10 cellular contexts compared by ENCODE assay signal in genomic region chr20:22805219-22805618, GRCh38.
DNase-seq lines count a peak whose midpoint lies in the region; ATAC-seq and TF ChIP-seq lines count a peak whose summit lies in the region.
"Had no signal": no experiment of that assay in that cellular context is flagged by ENCODE, and none has a peak within 500 bp of the region (broad histone marks: within the 10 kb centered on the region; RNA-seq: fewer than 3 reads in every experiment).

No MANE protein-coding gene starts in this region.

- H4K91ac ChIP-seq in H9 (ENCODE audit: insufficient read length, low read depth, low read length) = no peak overlapping the region

- TF ChIP-seq CTCF in H9 (conservative IDR thresholded peaks at IDR 0.05) (no peak), adrenal gland (IDR thresholded peaks at IDR 0.05) (no peak), cardiac muscle cell (IDR thresholded peaks at IDR 0.05; ENCODE audit: low read depth, low read length) (no peak), psoas muscle (IDR thresholded peaks at IDR 0.05) (no peak), suprapubic skin (IDR thresholded peaks at IDR 0.05) (no peak), prostate gland (IDR thresholded peaks at IDR 0.05) (no peak), tibial nerve (IDR thresholded peaks at IDR 0.05) (no peak)

- H3K9me3 ChIP-seq in H9 (ENCODE audit: control insufficient read depth, low read depth, low read length) = no peaks in the 10 kb centered on the region
- no peaks in the 10 kb centered on the region for H3K9me3 ChIP-seq in adrenal gland (replicated peaks in 1 of 3)
- no peaks in the 10 kb centered on the region for H3K9me3 ChIP-seq in cardiac muscle cell (ENCODE audit: low read depth)
- H3K9me3 ChIP-seq in psoas muscle = no peaks in the 10 kb centered on the region
- no peaks in the 10 kb centered on the region for H3K9me3 ChIP-seq in suprapubic skin
- H3K9me3 ChIP-seq in prostate gland = no peaks in the 10 kb centered on the region
- no peaks in the 10 kb centered on the region for H3K9me3 ChIP-seq in tibial nerve

- H3K56ac ChIP-seq in H9 (ENCODE audit: insufficient read length, low read depth, low read length) = no peak overlapping the region

- peaks cover 5% of the 10 kb centered on the region; the same call in 1 of the 2 replicates for H3K4me1 ChIP-seq in H9 (ENCODE audit: insufficient read depth, low read length)
- no peaks in the 10 kb centered on the region for H3K4me1 ChIP-seq in adrenal gland (replicated peaks in 1 of 2)
- H3K4me1 ChIP-seq in cardiac muscle cell (ENCODE audit: low read depth) = peaks cover 21% of the 10 kb centered on the region
- no peaks in the 10 kb centered on the region for H3K4me1 ChIP-seq in psoas muscle
- H3K4me1 ChIP-seq in suprapubic skin = no peaks in the 10 kb centered on the region
- H3K4me1 ChIP-seq in prostate gland (replicated peaks) = no peaks in the 10 kb centered on the region
- H3K4me1 ChIP-seq in tibial nerve = peaks cover 0 to 6% (median 0%) of the 10 kb centered on the region in 4 donors

- H3K14ac ChIP-seq in H9 (ENCODE audit: insufficient read depth, low read length) = no peak overlapping the region

- no peaks in the 10 kb centered on the region for H3K36me3 ChIP-seq in adrenal gland (replicated peaks in 1 of 2)
- H3K36me3 ChIP-seq in cardiac muscle cell = no peaks in the 10 kb centered on the region
- no peaks in the 10 kb centered on the region for H3K36me3 ChIP-seq in psoas muscle (ENCODE audit: insufficient read depth in 1 of 2, low read depth in 1 of 2)
- no peaks in the 10 kb centered on the region for H3K36me3 ChIP-seq in suprapubic skin
- no peaks in the 10 kb centered on the region for H3K36me3 ChIP-seq in prostate gland
- no peaks in the 10 kb centered on the region for H3K36me3 ChIP-seq in tibial nerve

- H2BK20ac ChIP-seq in H9 (ENCODE audit: low read depth, low read length, poor library complexity, severe bottlenecking) = no peak overlapping the region

- H4K20me1 ChIP-seq in H9 (ENCODE audit: control insufficient read depth, insufficient read depth, insufficient read length) = no peaks in the 10 kb centered on the region

- H3K79me1 ChIP-seq in H9 (ENCODE audit: insufficient read depth, low read depth, low read length, poor library complexity, severe bottlenecking) = no peaks in the 10 kb centered on the region

- H4K5ac ChIP-seq in H9 (ENCODE audit: insufficient read length, low read depth, low read length) = no peak overlapping the region

- peaks cover 2% of the 10 kb centered on the region in 2 experiments; a peak in 1 of 5 replicates for H3K9me3 Mint-ChIP-seq in H9
- H3K9me3 Mint-ChIP-seq: activated naive CD4-positive, alpha-beta T cell treated with anti-CD3 and anti-CD28 coated beads, Interleukin-2, amount 50 U/mL, for 24 hours had no signal

- no peak overlapping the region for H3K23ac ChIP-seq in H9 (ENCODE audit: insufficient read length, low read depth, low read length)

- H3K4me2 ChIP-seq in H9 (ENCODE audit: insufficient read depth, insufficient read length, low read length) = no peak overlapping the region

- H2BK15ac ChIP-seq in H9 (ENCODE audit: low read depth, low read length) = no peak overlapping the region

- H2BK120ac ChIP-seq in H9 (ENCODE audit: low read depth, low read length, poor library complexity, severe bottlenecking) = no peak overlapping the region

- no peak overlapping the region for H2BK5ac ChIP-seq in H9 (ENCODE audit: insufficient read length, low read length)

- no peak overlapping the region for H3K18ac ChIP-seq in H9 (ENCODE audit: insufficient read length, low read depth, low read length)

- H3K23me2 ChIP-seq in H9 (ENCODE audit: insufficient read length, low read depth, low read length, poor library complexity, severe bottlenecking) = no peaks in the 10 kb centered on the region

- DNase-seq in H9 (peak; percentile 40), adrenal gland (peak; percentile 20 to 69 (median 31)), cardiac muscle cell (ENCODE audit: low read depth in 1 of 2, low spot score in 1 of 2) (peak; percentile 67 to 92), psoas muscle (peak; percentile 29 to 58), suprapubic skin (ENCODE audit: low spot score in 2 of 2) (no peak), prostate gland (ENCODE audit: low spot score) (no peak), tibial nerve (ENCODE audit: low spot score in 2 of 2) (no peak)
- DNase-seq: NCI-H2171 treated with DMSO at 0.1 percent for 48 hours had no signal

- H3K4ac ChIP-seq in H9 (ENCODE audit: low read depth, low read length) = no peak overlapping the region

- H3K27ac ChIP-seq in H9 (ENCODE audit: insufficient read length, low read depth, low read length) = no peak overlapping the region
- no peak overlapping the region for H3K27ac ChIP-seq in adrenal gland
- H3K27ac ChIP-seq in cardiac muscle cell = no peak overlapping the region
- H3K27ac ChIP-seq in psoas muscle = no peak overlapping the region
- H3K27ac ChIP-seq in suprapubic skin = no peak overlapping the region
- no peak overlapping the region for H3K27ac ChIP-seq in prostate gland
- no peak overlapping the region for H3K27ac ChIP-seq in tibial nerve

- WGBS in H9 (ENCODE audit: extremely low coverage, insufficient read length, low lambda C conversion rate) = no CpG with 5 or more reads among the region's 4 CpGs
- WGBS in adrenal gland, 4 donors = 52 to 76% (median 57%) methylated on average over 4 of the region's 4 CpGs
- 18 to 25% (median 23%) methylated on average over 4 of the region's 4 CpGs for WGBS in psoas muscle, 3 donors
- 50% methylated on average over 4 of the region's 4 CpGs for WGBS in suprapubic skin
- 69% methylated on average over 4 of the region's 4 CpGs for WGBS in prostate gland
- 50 to 53% methylated on average over 4 of the region's 4 CpGs for WGBS in tibial nerve, 2 donors

- no peaks in the 10 kb centered on the region for H3K36me3 Mint-ChIP-seq in H9 (ENCODE audit: insufficient read depth in 1 of 3, low read depth in 3 of 3)
- H3K36me3 Mint-ChIP-seq: activated naive CD4-positive, alpha-beta T cell treated with anti-CD3 and anti-CD28 coated beads, Interleukin-2, amount 50 U/mL, for 24 hours had no signal

- no peak overlapping the region for H3K9ac ChIP-seq in H9 (ENCODE audit: extremely low read depth, insufficient read length, low read length)

- H3K27me3 Mint-ChIP-seq in H9 (ENCODE audit: low read depth) = peaks cover 12% of the 10 kb centered on the region

- no peak overlapping the region for H3T11ph ChIP-seq in H9 (ENCODE audit: low read length)

- no peaks in the 10 kb centered on the region for H3K27me3 ChIP-seq in H9 (ENCODE audit: insufficient read depth, low read length)
- H3K27me3 ChIP-seq in adrenal gland = no peaks in the 10 kb centered on the region
- H3K27me3 ChIP-seq in cardiac muscle cell = no peaks in the 10 kb centered on the region
- H3K27me3 ChIP-seq in psoas muscle (ENCODE audit: insufficient read depth in 3 of 3, low read length in 2 of 3) = no peaks in the 10 kb centered on the region
- H3K27me3 ChIP-seq in suprapubic skin = no peaks in the 10 kb centered on the region
- peaks cover 2% of the 10 kb centered on the region for H3K27me3 ChIP-seq in prostate gland (replicated peaks; ENCODE audit: insufficient read depth)
- no peaks in the 10 kb centered on the region for H3K27me3 ChIP-seq in tibial nerve

- H3K4me1 Mint-ChIP-seq in H9 = peaks cover 22 to 23% of the 10 kb centered on the region in 2 experiments
- H3K4me1 Mint-ChIP-seq: activated naive CD4-positive, alpha-beta T cell treated with anti-CD3 and anti-CD28 coated beads, Interleukin-2, amount 50 U/mL, for 24 hours had no signal

- TF ChIP-seq EP300 in suprapubic skin (IDR thresholded peaks at IDR 0.05) = no peak
- TF ChIP-seq EP300 in tibial nerve (IDR thresholded peaks at IDR 0.05) = no peak

- H2AK5ac ChIP-seq in H9 (ENCODE audit: insufficient read length, low read length) = no peak overlapping the region

- H3K79me2 ChIP-seq in H9 (ENCODE audit: insufficient read depth, low read length) = no peaks in the 10 kb centered on the region

- ATAC-seq in psoas muscle = peak; percentile 55 to 89 (median 70)
- no peak for ATAC-seq in HG03097 (IDR thresholded peaks at IDR 0.05; ENCODE audit: low FRiP score, unreplicated experiment)

- H2AFZ ChIP-seq in H9 (ENCODE audit: low read length) = no peak overlapping the region

- H4K8ac ChIP-seq in H9 (replicated peaks; ENCODE audit: insufficient read length, low read depth, low read length) = no peak overlapping the region

- no peak overlapping the region for H2BK12ac ChIP-seq in H9 (ENCODE audit: insufficient read length, low read depth, low read length)

- no peak overlapping the region for H3K4me3 ChIP-seq in adrenal gland
- H3K4me3 ChIP-seq in cardiac muscle cell = no peak overlapping the region
- H3K4me3 ChIP-seq in psoas muscle = no peak overlapping the region
- no peak overlapping the region for H3K4me3 ChIP-seq in suprapubic skin
- no peak overlapping the region for H3K4me3 ChIP-seq in prostate gland
- H3K4me3 ChIP-seq in tibial nerve = no peak overlapping the region

- H3K4me3 Mint-ChIP-seq in H9 = no peak overlapping the region
- H3K4me3 Mint-ChIP-seq: activated naive CD4-positive, alpha-beta T cell treated with anti-CD3 and anti-CD28 coated beads, Interleukin-2, amount 50 U/mL, for 24 hours had no signal

- intact Hi-C loops in adrenal gland (cut with DNase I) = no loop called here
- intact Hi-C loops in psoas muscle (cut with DNase I) = loop anchor here in 1 of 2 donors (10.0 kb wide), 1 partner anchor 60 kb away; no protein-coding TSS in a partner anchor
- intact Hi-C loops in prostate gland (cut with DNase I) = no loop called here

- TF ChIP-seq POLR2A in adrenal gland (IDR thresholded peaks at IDR 0.05) (no peak), suprapubic skin (IDR thresholded peaks at IDR 0.05) (no peak), prostate gland (IDR thresholded peaks at IDR 0.05) (no peak), tibial nerve (IDR thresholded peaks at IDR 0.05) (no peak)

- H3K27ac Mint-ChIP-seq in H9 = no peak overlapping the region; a peak in 1 of 7 replicates
- H3K27ac Mint-ChIP-seq: activated naive CD4-positive, alpha-beta T cell treated with anti-CD3 and anti-CD28 coated beads, Interleukin-2, amount 50 U/mL, for 24 hours had no signal

Comparison
In these comparisons a context has a peak if more than half of its experiments do, and no peak if none do; other contexts are left out.
1. DNase-seq: peak in H9 (single experiment), adrenal gland (7 of 7), cardiac muscle cell (2 of 2) and psoas muscle (2 of 2); none in suprapubic skin (0 of 2), prostate gland (single experiment) and tibial nerve (0 of 2).